Comparison of ENCODE assay signal across 1 cellular context in genomic region chr2:34096552-34097171, GRCh38.
A peak's percentile ranks its signal among the peaks of the same experiment; 100 is the strongest.
TF ChIP-seq lines count a peak whose summit lies in the region.

No MANE protein-coding gene starts in this region.

TF ChIP-seq in IMR-90, 13 proteins besides CTCF, POLR2A, EP300 and RAD21 (continued from another document):
- TF ChIP-seq CEBPB (IDR thresholded peaks at IDR 0.05; ENCODE audit: low read depth, low read length) (no peak), SMC3 (IDR thresholded peaks at IDR 0.05; ENCODE audit: low read depth, low read length) (peak; percentile 53), MAFK (IDR thresholded peaks at IDR 0.05; ENCODE audit: low read depth, low read length) (peak; percentile 24; the same call in 1 of the 2 replicates)
